ENCODE assay signal across 1 cellular context in genomic region chr2:127414855-127415592, GRCh38.
TF ChIP-seq lines count a peak whose summit lies in the region.

No MANE protein-coding gene starts in this region.

TF ChIP-seq in HepG2, 621 proteins besides CTCF, POLR2A, EP300 and RAD21 (continued from another document and continues in another):
- TF ChIP-seq, protein P1, sequence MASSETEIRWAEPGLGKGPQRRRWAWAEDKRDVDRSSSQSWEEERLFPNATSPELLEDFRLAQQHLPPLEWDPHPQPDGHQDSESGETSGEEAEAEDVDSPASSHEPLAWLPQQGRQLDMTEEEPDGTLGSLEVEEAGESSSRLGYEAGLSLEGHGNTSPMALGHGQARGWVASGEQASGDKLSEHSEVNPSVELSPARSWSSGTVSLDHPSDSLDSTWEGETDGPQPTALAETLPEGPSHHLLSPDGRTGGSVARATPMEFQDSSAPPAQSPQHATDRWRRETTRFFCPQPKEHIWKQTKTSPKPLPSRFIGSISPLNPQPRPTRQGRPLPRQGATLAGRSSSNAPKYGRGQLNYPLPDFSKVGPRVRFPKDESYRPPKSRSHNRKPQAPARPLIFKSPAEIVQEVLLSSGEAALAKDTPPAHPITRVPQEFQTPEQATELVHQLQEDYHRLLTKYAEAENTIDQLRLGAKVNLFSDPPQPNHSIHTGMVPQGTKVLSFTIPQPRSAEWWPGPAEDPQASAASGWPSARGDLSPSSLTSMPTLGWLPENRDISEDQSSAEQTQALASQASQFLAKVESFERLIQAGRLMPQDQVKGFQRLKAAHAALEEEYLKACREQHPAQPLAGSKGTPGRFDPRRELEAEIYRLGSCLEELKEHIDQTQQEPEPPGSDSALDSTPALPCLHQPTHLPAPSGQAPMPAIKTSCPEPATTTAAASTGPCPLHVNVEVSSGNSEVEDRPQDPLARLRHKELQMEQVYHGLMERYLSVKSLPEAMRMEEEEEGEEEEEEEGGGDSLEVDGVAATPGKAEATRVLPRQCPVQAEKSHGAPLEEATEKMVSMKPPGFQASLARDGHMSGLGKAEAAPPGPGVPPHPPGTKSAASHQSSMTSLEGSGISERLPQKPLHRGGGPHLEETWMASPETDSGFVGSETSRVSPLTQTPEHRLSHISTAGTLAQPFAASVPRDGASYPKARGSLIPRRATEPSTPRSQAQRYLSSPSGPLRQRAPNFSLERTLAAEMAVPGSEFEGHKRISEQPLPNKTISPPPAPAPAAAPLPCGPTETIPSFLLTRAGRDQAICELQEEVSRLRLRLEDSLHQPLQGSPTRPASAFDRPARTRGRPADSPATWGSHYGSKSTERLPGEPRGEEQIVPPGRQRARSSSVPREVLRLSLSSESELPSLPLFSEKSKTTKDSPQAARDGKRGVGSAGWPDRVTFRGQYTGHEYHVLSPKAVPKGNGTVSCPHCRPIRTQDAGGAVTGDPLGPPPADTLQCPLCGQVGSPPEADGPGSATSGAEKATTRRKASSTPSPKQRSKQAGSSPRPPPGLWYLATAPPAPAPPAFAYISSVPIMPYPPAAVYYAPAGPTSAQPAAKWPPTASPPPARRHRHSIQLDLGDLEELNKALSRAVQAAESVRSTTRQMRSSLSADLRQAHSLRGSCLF (CRISPR knock-in tag; IDR thresholded peaks at IDR 0.05; ENCODE audit: borderline replicate concordance), result no peak
- TF ChIP-seq NKX3-1 (CRISPR knock-in tag; IDR thresholded peaks at IDR 0.05) (no peak), ZIK1 (CRISPR knock-in tag; IDR thresholded peaks at IDR 0.05; ENCODE audit: borderline replicate concordance, low read depth) (no peak), HDAC6 (IDR thresholded peaks at IDR 0.05; ENCODE audit: low read depth, low read length) (no peak), POLR2G (IDR thresholded peaks at IDR 0.05; ENCODE audit: low read depth, low read length) (0 out of 2 replicates have a peak, but pooled peaks have one; percentile 41), ZNF362 (CRISPR knock-in tag; IDR thresholded peaks at IDR 0.05; ENCODE audit: borderline replicate concordance) (peak; percentile 64; the same call in 1 of the 2 replicates), ZNF558 (CRISPR knock-in tag; IDR thresholded peaks at IDR 0.05; ENCODE audit: borderline replicate concordance) (no peak), SMARCC2 (IDR thresholded peaks at IDR 0.05) (no peak), NR1H2 (CRISPR knock-in tag; IDR thresholded peaks at IDR 0.05; ENCODE audit: borderline replicate concordance, low read depth) (no peak), NCOA5 (CRISPR knock-in tag; IDR thresholded peaks at IDR 0.05) (no peak), ZNF878 (CRISPR knock-in tag; IDR thresholded peaks at IDR 0.05) (peak; percentile 68; the same call in 1 of the 2 replicates), ZNF441 (CRISPR knock-in tag; IDR thresholded peaks at IDR 0.05; ENCODE audit: borderline replicate concordance) (no peak), SMARCE1 (IDR thresholded peaks at IDR 0.05; ENCODE audit: borderline replicate concordance) (no peak), ZFX (CRISPR knock-in tag; IDR thresholded peaks at IDR 0.05; ENCODE audit: low read depth) (peak; percentile 81), YY1 (IDR thresholded peaks at IDR 0.05; ENCODE audit: insufficient read depth, insufficient replicate concordance, low read depth, low read length) (no peak), RBM39 (IDR thresholded peaks at IDR 0.05; ENCODE audit: low read depth, low read length, poor library complexity, severe bottlenecking) (no peak), CENPX (CRISPR knock-in tag; IDR thresholded peaks at IDR 0.05) (no peak), ZNF569 (CRISPR knock-in tag; IDR thresholded peaks at IDR 0.05; ENCODE audit: borderline replicate concordance) (no peak), MYNN (CRISPR knock-in tag; IDR thresholded peaks at IDR 0.05; ENCODE audit: low read depth) (no peak), JUNB (CRISPR knock-in tag; IDR thresholded peaks at IDR 0.05; ENCODE audit: borderline replicate concordance) (no peak), SRSF9 (IDR thresholded peaks at IDR 0.05; ENCODE audit: borderline replicate concordance, insufficient read depth, low read depth, low read length, poor library complexity, severe bottlenecking) (no peak), ZNF275 (CRISPR knock-in tag; IDR thresholded peaks at IDR 0.05; ENCODE audit: borderline replicate concordance) (no peak), NFE2L2 (IDR thresholded peaks at IDR 0.05; ENCODE audit: low read length) (no peak), ZFP37 (CRISPR knock-in tag; IDR thresholded peaks at IDR 0.05; ENCODE audit: borderline replicate concordance) (no peak), ZMAT3 (CRISPR knock-in tag; conservative IDR thresholded peaks at IDR 0.05) (peak; percentile 41), E2F1 (CRISPR knock-in tag; IDR thresholded peaks at IDR 0.05) (no peak), REPIN1 (CRISPR knock-in tag; IDR thresholded peaks at IDR 0.05; ENCODE audit: borderline replicate concordance, low read depth) (peak; percentile 67), TCF12 (IDR thresholded peaks at IDR 0.05) (no peak), TCF12 (CRISPR knock-in tag; IDR thresholded peaks at IDR 0.05) (no peak), CREBL2 (CRISPR knock-in tag; IDR thresholded peaks at IDR 0.05; ENCODE audit: borderline replicate concordance) (no peak), KAT2B (IDR thresholded peaks at IDR 0.05; ENCODE audit: borderline replicate concordance, low read depth, low read length) (no peak), IRX3 (CRISPR knock-in tag; IDR thresholded peaks at IDR 0.05; ENCODE audit: borderline replicate concordance, low read depth) (no peak), NCOR1 (IDR thresholded peaks at IDR 0.05; ENCODE audit: borderline replicate concordance, low read length) (peak; percentile 33; the same call in 1 of the 2 replicates), ZNF670 (CRISPR knock-in tag; IDR thresholded peaks at IDR 0.05; ENCODE audit: borderline replicate concordance) (no peak), THAP8 (CRISPR knock-in tag; IDR thresholded peaks at IDR 0.05; ENCODE audit: borderline replicate concordance) (no peak), BRCA1 (CRISPR knock-in tag; IDR thresholded peaks at IDR 0.05) (no peak), ZNF235 (CRISPR knock-in tag; IDR thresholded peaks at IDR 0.05; ENCODE audit: borderline replicate concordance) (no peak), NR3C1 (CRISPR knock-in tag; IDR thresholded peaks at IDR 0.05) (no peak), SSRP1 (CRISPR knock-in tag; IDR thresholded peaks at IDR 0.05) (0 out of 2 replicates have a peak, but pooled peaks have one; percentile 6), ZNF234 (CRISPR knock-in tag; conservative IDR thresholded peaks at IDR 0.05) (no peak; the same call in 1 of the 2 replicates), ZNF776 (CRISPR knock-in tag; IDR thresholded peaks at IDR 0.05) (no peak)
- TF ChIP-seq, protein P2, sequence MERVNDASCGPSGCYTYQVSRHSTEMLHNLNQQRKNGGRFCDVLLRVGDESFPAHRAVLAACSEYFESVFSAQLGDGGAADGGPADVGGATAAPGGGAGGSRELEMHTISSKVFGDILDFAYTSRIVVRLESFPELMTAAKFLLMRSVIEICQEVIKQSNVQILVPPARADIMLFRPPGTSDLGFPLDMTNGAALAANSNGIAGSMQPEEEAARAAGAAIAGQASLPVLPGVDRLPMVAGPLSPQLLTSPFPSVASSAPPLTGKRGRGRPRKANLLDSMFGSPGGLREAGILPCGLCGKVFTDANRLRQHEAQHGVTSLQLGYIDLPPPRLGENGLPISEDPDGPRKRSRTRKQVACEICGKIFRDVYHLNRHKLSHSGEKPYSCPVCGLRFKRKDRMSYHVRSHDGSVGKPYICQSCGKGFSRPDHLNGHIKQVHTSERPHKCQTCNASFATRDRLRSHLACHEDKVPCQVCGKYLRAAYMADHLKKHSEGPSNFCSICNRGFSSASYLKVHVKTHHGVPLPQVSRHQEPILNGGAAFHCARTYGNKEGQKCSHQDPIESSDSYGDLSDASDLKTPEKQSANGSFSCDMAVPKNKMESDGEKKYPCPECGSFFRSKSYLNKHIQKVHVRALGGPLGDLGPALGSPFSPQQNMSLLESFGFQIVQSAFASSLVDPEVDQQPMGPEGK (CRISPR knock-in tag; IDR thresholded peaks at IDR 0.05), result peak; percentile 93
- TF ChIP-seq, protein P3, sequence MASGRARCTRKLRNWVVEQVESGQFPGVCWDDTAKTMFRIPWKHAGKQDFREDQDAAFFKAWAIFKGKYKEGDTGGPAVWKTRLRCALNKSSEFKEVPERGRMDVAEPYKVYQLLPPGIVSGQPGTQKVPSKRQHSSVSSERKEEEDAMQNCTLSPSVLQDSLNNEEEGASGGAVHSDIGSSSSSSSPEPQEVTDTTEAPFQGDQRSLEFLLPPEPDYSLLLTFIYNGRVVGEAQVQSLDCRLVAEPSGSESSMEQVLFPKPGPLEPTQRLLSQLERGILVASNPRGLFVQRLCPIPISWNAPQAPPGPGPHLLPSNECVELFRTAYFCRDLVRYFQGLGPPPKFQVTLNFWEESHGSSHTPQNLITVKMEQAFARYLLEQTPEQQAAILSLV (CRISPR knock-in tag; IDR thresholded peaks at IDR 0.05; ENCODE audit: borderline replicate concordance), result no peak
- TF ChIP-seq, protein P4, sequence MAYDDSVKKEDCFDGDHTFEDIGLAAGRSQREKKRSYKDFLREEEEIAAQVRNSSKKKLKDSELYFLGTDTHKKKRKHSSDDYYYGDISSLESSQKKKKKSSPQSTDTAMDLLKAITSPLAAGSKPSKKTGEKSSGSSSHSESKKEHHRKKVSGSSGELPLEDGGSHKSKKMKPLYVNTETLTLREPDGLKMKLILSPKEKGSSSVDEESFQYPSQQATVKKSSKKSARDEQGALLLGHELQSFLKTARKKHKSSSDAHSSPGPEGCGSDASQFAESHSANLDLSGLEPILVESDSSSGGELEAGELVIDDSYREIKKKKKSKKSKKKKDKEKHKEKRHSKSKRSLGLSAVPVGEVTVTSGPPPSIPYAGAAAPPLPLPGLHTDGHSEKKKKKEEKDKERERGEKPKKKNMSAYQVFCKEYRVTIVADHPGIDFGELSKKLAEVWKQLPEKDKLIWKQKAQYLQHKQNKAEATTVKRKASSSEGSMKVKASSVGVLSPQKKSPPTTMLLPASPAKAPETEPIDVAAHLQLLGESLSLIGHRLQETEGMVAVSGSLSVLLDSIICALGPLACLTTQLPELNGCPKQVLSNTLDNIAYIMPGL (CRISPR knock-in tag; IDR thresholded peaks at IDR 0.05; ENCODE audit: borderline replicate concordance in 1 of 2, low read depth in 1 of 2), result peak; percentile 22 to 43; a peak in 1 of 4 replicates
- TF ChIP-seq, protein P5, sequence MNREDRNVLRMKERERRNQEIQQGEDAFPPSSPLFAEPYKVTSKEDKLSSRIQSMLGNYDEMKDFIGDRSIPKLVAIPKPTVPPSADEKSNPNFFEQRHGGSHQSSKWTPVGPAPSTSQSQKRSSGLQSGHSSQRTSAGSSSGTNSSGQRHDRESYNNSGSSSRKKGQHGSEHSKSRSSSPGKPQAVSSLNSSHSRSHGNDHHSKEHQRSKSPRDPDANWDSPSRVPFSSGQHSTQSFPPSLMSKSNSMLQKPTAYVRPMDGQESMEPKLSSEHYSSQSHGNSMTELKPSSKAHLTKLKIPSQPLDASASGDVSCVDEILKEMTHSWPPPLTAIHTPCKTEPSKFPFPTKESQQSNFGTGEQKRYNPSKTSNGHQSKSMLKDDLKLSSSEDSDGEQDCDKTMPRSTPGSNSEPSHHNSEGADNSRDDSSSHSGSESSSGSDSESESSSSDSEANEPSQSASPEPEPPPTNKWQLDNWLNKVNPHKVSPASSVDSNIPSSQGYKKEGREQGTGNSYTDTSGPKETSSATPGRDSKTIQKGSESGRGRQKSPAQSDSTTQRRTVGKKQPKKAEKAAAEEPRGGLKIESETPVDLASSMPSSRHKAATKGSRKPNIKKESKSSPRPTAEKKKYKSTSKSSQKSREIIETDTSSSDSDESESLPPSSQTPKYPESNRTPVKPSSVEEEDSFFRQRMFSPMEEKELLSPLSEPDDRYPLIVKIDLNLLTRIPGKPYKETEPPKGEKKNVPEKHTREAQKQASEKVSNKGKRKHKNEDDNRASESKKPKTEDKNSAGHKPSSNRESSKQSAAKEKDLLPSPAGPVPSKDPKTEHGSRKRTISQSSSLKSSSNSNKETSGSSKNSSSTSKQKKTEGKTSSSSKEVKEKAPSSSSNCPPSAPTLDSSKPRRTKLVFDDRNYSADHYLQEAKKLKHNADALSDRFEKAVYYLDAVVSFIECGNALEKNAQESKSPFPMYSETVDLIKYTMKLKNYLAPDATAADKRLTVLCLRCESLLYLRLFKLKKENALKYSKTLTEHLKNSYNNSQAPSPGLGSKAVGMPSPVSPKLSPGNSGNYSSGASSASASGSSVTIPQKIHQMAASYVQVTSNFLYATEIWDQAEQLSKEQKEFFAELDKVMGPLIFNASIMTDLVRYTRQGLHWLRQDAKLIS (CRISPR knock-in tag; IDR thresholded peaks at IDR 0.05), result 0 out of 2 replicates have a peak, but pooled peaks have one; percentile 49
- TF ChIP-seq, protein P6, sequence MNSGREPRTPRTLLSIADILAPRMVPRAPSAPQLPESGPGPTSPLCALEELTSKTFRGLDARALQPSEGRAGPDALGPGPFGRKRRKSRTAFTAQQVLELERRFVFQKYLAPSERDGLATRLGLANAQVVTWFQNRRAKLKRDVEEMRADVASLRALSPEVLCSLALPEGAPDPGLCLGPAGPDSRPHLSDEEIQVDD (CRISPR knock-in tag; IDR thresholded peaks at IDR 0.05; ENCODE audit: borderline replicate concordance), result no peak
